ENCODE assay signal across 1 cellular context in genomic region chr20:55140631-55141030, GRCh38.
TF ChIP-seq lines count a peak whose summit lies in the region.

No MANE protein-coding gene starts in this region.

TF ChIP-seq in WTC11, 78 proteins besides CTCF, POLR2A, EP300 and RAD21 (continued from another document):
- TF ChIP-seq E2F1 (CRISPR knock-in tag; IDR thresholded peaks at IDR 0.05): no peak
- TF ChIP-seq ZNF396 (CRISPR knock-in tag; IDR thresholded peaks at IDR 0.05; ENCODE audit: borderline replicate concordance): no peak
- no peak for TF ChIP-seq SMAD4 (CRISPR knock-in tag; IDR thresholded peaks at IDR 0.05)
- no peak for TF ChIP-seq JAZF1 (CRISPR knock-in tag; IDR thresholded peaks at IDR 0.05)
- no peak for TF ChIP-seq ZNF138 (CRISPR knock-in tag; conservative IDR thresholded peaks at IDR 0.05)
- no peak for TF ChIP-seq JUN (CRISPR knock-in tag; IDR thresholded peaks at IDR 0.05)
- TF ChIP-seq AFF4 (CRISPR knock-in tag; IDR thresholded peaks at IDR 0.05; ENCODE audit: borderline replicate concordance): no peak
- no peak for TF ChIP-seq ELF4 (CRISPR knock-in tag; IDR thresholded peaks at IDR 0.05; ENCODE audit: low read depth)
- TF ChIP-seq FOXJ3 (CRISPR knock-in tag; IDR thresholded peaks at IDR 0.05; ENCODE audit: borderline replicate concordance): no peak
- no peak for TF ChIP-seq GTF2I (CRISPR knock-in tag; conservative IDR thresholded peaks at IDR 0.05)
- TF ChIP-seq RELA (CRISPR knock-in tag; IDR thresholded peaks at IDR 0.05; ENCODE audit: borderline replicate concordance): no peak
- no peak for TF ChIP-seq NR1H2 (CRISPR knock-in tag; IDR thresholded peaks at IDR 0.05)
- no peak for TF ChIP-seq HMGXB4 (CRISPR knock-in tag; IDR thresholded peaks at IDR 0.05)
- TF ChIP-seq TCF7 (CRISPR knock-in tag; IDR thresholded peaks at IDR 0.05; ENCODE audit: low read depth): no peak
- TF ChIP-seq ATF6 (CRISPR knock-in tag; IDR thresholded peaks at IDR 0.05): no peak
- TF ChIP-seq MXD4 (CRISPR knock-in tag; IDR thresholded peaks at IDR 0.05; ENCODE audit: borderline replicate concordance): no peak
